ENCODE assay signal across 30 cellular contexts in the genomic region with DNA sequence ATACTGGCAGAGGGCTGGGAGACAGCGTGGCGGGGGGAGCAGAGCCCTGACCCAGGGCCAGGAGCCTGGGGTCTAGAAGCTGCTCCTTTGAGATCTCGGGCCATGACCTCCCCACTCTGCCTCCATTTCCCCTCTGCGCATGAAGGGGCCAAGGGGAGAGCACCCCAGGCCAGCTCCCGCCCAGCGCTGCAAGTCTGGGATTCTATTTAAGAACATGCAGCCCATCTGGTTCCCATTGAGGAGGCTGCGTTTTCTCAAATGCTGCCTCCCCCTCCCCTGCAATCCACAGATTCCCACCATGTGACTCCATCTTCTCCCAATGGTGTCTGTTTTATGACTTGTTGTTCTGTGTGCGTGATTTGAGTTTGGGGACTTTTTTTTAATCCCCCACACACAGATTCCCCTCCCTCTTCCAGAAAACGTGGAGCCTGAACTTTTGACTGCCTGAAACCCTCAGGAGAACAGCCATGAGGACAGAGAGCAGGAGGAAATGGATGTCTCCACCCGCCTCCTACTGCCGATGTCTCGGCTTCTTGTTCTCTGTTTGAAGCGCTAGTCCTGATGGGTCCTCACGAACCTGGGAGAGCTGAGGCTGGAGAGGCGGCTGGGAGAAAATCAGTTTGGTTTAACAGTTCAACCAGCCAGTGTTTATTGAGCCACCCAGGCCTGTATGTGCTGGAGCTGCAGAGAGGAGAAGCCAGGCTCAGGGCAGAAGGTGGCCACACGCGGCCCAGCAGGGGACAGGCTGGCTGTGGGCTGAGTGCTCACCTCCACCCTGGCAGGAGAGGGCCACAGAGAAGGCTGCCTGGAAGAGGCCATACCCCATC.
DNase-seq lines count a peak whose midpoint lies in the region; FAIRE-seq and TF ChIP-seq lines count a peak whose summit lies in the region.
"Had no signal": no experiment of that assay in that cellular context is flagged by ENCODE, and none has a peak within 500 bp of the region (broad histone marks: within the 10 kb centered on the region; RNA-seq: fewer than 3 reads in every experiment).

No MANE protein-coding gene starts in this region.

- DNase-seq in breast epithelium (ENCODE audit: low spot score in 2 of 2) (no peak), MCF 10A (ENCODE audit: unreplicated experiment) (no peak), mesenteric fat pad (ENCODE audit: low spot score) (peak; percentile 78), type B pancreatic cell (ENCODE audit: extremely low spot score, unreplicated experiment) (peak; percentile 67), SKM-1 (lab: John Stamatoyannopoulos, UW; ENCODE audit: unreplicated experiment) (no peak), NCI-H2081 treated with DMSO at 0.1 percent for 48 hours (lab: John Stamatoyannopoulos, UW) (no peak), GM13976 (ENCODE audit: low spot score) (no peak)
- DNase-seq: activated B cell treated with CpG ODN at 0.5 μM for 24 hours; activated CD8-positive, alpha-beta memory T cell treated with anti-CD3 and anti-CD28 coated beads, Interleukin-2, amount 50 U/mL, for 48 hours; colonic mucosa; DMS 273 treated with DMSO at 0.1 percent for 48 hours; effector memory CD4-positive, alpha-beta T cell; GM23248; NCI-H1092; NCI-H187 treated with DMSO at 0.1 percent for 48 hours; NCI-H524 treated with DMSO at 0.1 percent for 48 hours; NK-92 treated with Interleukin-12 subunit alpha and Interleukin-12 subunit beta, amount 100 ng/mL, for 24 hours; PC-9; right lobe of liver; SHP77 treated with DMSO at 0.1 percent for 48 hours; stimulated activated CD4-positive, alpha-beta T cell treated with anti-CD3 and anti-CD28 coated beads, Interleukin-15, amount 100 ng/mL, for 24 hours; stimulated activated naive CD4-positive, alpha-beta T cell; testis; uterus had no signal

- in situ Hi-C loops in GM13976 (cut with MboI; ENCODE audit: low sequenced_read_pairs, unreplicated experiment), result loop anchor here (25.0 kb wide), 1 partner anchor 792 kb away; no protein-coding TSS in a partner anchor

- H3K4me1 Mint-ChIP-seq in MCF 10A (ENCODE audit: insufficient read depth, unreplicated experiment) (peaks cover 6% of the 10 kb centered on the region), type B pancreatic cell (ENCODE audit: unreplicated experiment) (peaks cover 42% of the 10 kb centered on the region)
- H3K4me1 Mint-ChIP-seq: activated B cell treated with CpG ODN at 0.5 μM for 24 hours; activated naive CD4-positive, alpha-beta T cell treated with anti-CD3 and anti-CD28 coated beads, Interleukin-2, amount 50 U/mL, for 24 hours; activated T-helper 17 cell treated with anti-CD3 and anti-CD28 coated beads, Interleukin-2, amount 50 U/mL, for 72 hours had no signal

- H3K36me3 Mint-ChIP-seq in MCF 10A (ENCODE audit: insufficient read depth, unreplicated experiment) (no peaks in the 10 kb centered on the region), type B pancreatic cell (no peaks in the 10 kb centered on the region)
- H3K36me3 Mint-ChIP-seq: activated naive CD4-positive, alpha-beta T cell treated with anti-CD3 and anti-CD28 coated beads, Interleukin-2, amount 50 U/mL, for 24 hours; CD8-positive, alpha-beta T cell had no signal

- H3K9me3 ChIP-seq in breast epithelium, result no peaks in the 10 kb centered on the region
- H3K9me3 ChIP-seq: colonic mucosa, gastroesophageal sphincter, right lobe of liver, testis, uterus had no signal

- peak; percentile 70 for FAIRE-seq in endometrium (lab: Jason Lieb, UNC)
- FAIRE-seq: GM12892 had no signal

- TF ChIP-seq CTCF in breast epithelium (IDR thresholded peaks at IDR 0.05) (no peak), MCF 10A (IDR thresholded peaks at IDR 0.05; ENCODE audit: unreplicated experiment) (no peak), type B pancreatic cell (conservative IDR thresholded peaks at IDR 0.05) (no peak), GM13976 (IDR thresholded peaks at IDR 0.05; ENCODE audit: borderline replicate concordance, control extremely low read depth, extremely low read depth, insufficient read depth, missing control alignments) (no peak)

- CTCF ChIA-PET in MCF 10A (lab: Yijun Ruan, JAX), result interaction anchor here (0.6 to 2.4 kb wide), 5 partner anchors 9 to 430 kb away, joined by 3 to 13 read pairs (median 3); no protein-coding TSS in a partner anchor

- intact Hi-C loops in breast epithelium (cut with DNase I; ENCODE audit: low total_unique reads) (no loop called here), MCF 10A (cut with micrococcal nuclease) (no loop called here)

- peak overlapping the region; percentile 25 to 74 for H3K27ac ChIP-seq in breast epithelium
- H3K27ac ChIP-seq: colonic mucosa, gastroesophageal sphincter, GM23248, PC-9, right lobe of liver, testis had no signal

- H3K4me3 ChIP-seq in breast epithelium, result peak overlapping the region in 1 of 3 donors; percentile 1
- H3K4me3 ChIP-seq: colonic mucosa, gastroesophageal sphincter, GM23248, PC-9, right lobe of liver, testis, uterus had no signal

- H3K36me3 ChIP-seq in breast epithelium, result no peaks in the 10 kb centered on the region
- H3K36me3 ChIP-seq: colonic mucosa, gastroesophageal sphincter, right lobe of liver, uterus had no signal

- H3K9me3 Mint-ChIP-seq in MCF 10A (ENCODE audit: unreplicated experiment), result no peaks in the 10 kb centered on the region
- no peaks in the 10 kb centered on the region for H3K9me3 Mint-ChIP-seq in type B pancreatic cell
- H3K9me3 Mint-ChIP-seq: activated B cell treated with CpG ODN at 0.5 μM for 24 hours; activated naive CD4-positive, alpha-beta T cell treated with anti-CD3 and anti-CD28 coated beads, Interleukin-2, amount 50 U/mL, for 24 hours; activated T-helper 17 cell treated with anti-CD3 and anti-CD28 coated beads, Interleukin-2, amount 50 U/mL, for 72 hours; CD8-positive, alpha-beta T cell had no signal

- POLR2A ChIA-PET in MCF 10A (lab: Yijun Ruan, JAX), result no interaction called here

- TF ChIP-seq POLR2A in breast epithelium (IDR thresholded peaks at IDR 0.05), result no peak

- no peaks in the 10 kb centered on the region for H3K27me3 ChIP-seq in breast epithelium
- H3K27me3 ChIP-seq: colonic mucosa, right lobe of liver, testis, uterus had no signal

- BruUV-seq in MCF 10A (replicated peaks; lab: Mats Ljungman, UMichigan), result no TSS peak

- H3K4me1 ChIP-seq in breast epithelium, result no peaks in the 10 kb centered on the region
- H3K4me1 ChIP-seq: colonic mucosa, gastroesophageal sphincter had no signal

- H3K27me3 Mint-ChIP-seq in MCF 10A (ENCODE audit: insufficient read depth, unreplicated experiment), result no peaks in the 10 kb centered on the region
- no peaks in the 10 kb centered on the region for H3K27me3 Mint-ChIP-seq in type B pancreatic cell
- H3K27me3 Mint-ChIP-seq: activated B cell treated with CpG ODN at 0.5 μM for 24 hours had no signal

- H3K27ac Mint-ChIP-seq in MCF 10A (ENCODE audit: low read depth, unreplicated experiment) (no peak overlapping the region), type B pancreatic cell (peak overlapping the region; percentile 73)
- H3K27ac Mint-ChIP-seq: activated B cell treated with CpG ODN at 0.5 μM for 24 hours; activated naive CD4-positive, alpha-beta T cell treated with anti-CD3 and anti-CD28 coated beads, Interleukin-2, amount 50 U/mL, for 24 hours; activated T-helper 17 cell treated with anti-CD3 and anti-CD28 coated beads, Interleukin-2, amount 50 U/mL, for 72 hours; CD8-positive, alpha-beta T cell had no signal

- H3K4me3 Mint-ChIP-seq in MCF 10A (ENCODE audit: unreplicated experiment), result no peak overlapping the region
- peak overlapping the region; percentile 25 for H3K4me3 Mint-ChIP-seq in type B pancreatic cell
- H3K4me3 Mint-ChIP-seq: activated B cell treated with CpG ODN at 0.5 μM for 24 hours; activated naive CD4-positive, alpha-beta T cell treated with anti-CD3 and anti-CD28 coated beads, Interleukin-2, amount 50 U/mL, for 24 hours; activated T-helper 17 cell treated with anti-CD3 and anti-CD28 coated beads, Interleukin-2, amount 50 U/mL, for 72 hours; CD8-positive, alpha-beta T cell had no signal

Comparison
In these comparisons a context has a peak if more than half of its experiments do, and no peak if none do; other contexts are left out.
1. DNase-seq: peak in mesenteric fat pad (single experiment) and type B pancreatic cell (single experiment); none in breast epithelium (0 of 2), MCF 10A (single experiment), SKM-1 (single experiment), NCI-H2081 treated with DMSO at 0.1 percent for 48 hours (single experiment) and GM13976 (single experiment).